12 cellular contexts compared by ENCODE assay signal in genomic region chr17:82613283-82614094, GRCh38. TPM values are rescaled to one million over a fixed set of nuclear protein-coding genes. Genes with fewer than 3 reads are reported as not detected.
DNase-seq lines count a peak whose midpoint lies in the region; ATAC-seq, FAIRE-seq and TF ChIP-seq lines count a peak whose summit lies in the region.
"Had no signal": no experiment of that assay in that cellular context is flagged by ENCODE, and none has a peak within 500 bp of the region (broad histone marks: within the 10 kb centered on the region; RNA-seq: fewer than 3 reads in every experiment).

No MANE protein-coding gene starts in this region.

- TF ChIP-seq CTCF in epithelial cell of esophagus (IDR thresholded peaks at IDR 0.05; ENCODE audit: insufficient read depth, low read depth, low read length, missing control alignments), result no peak
- TF ChIP-seq CTCF in osteocyte (IDR thresholded peaks at IDR 0.05), result no peak

- peaks cover 0 to 3% (median 0%) of the 10 kb centered on the region in 3 donors for H3K4me1 Mint-ChIP-seq in naive B cell
- H3K4me1 Mint-ChIP-seq in osteocyte (ENCODE audit: unreplicated experiment), result peaks cover 7% of the 10 kb centered on the region
- H3K4me1 Mint-ChIP-seq: activated naive CD8-positive, alpha-beta T cell treated with anti-CD3 and anti-CD28 coated beads, Interleukin-2, amount 10 ng/mL, durations not matched to agents 7 days and 5 days had no signal

- H3K9me3 Mint-ChIP-seq in naive B cell (no peaks in the 10 kb centered on the region), osteocyte (ENCODE audit: unreplicated experiment) (no peaks in the 10 kb centered on the region)
- H3K9me3 Mint-ChIP-seq: activated naive CD8-positive, alpha-beta T cell treated with anti-CD3 and anti-CD28 coated beads, Interleukin-2, amount 10 ng/mL, durations not matched to agents 7 days and 5 days had no signal

- H3K36me3 Mint-ChIP-seq in naive B cell, result peaks cover 9 to 17% of the 10 kb centered on the region in 2 donors
- peaks cover 35% of the 10 kb centered on the region for H3K36me3 Mint-ChIP-seq in osteocyte (ENCODE audit: unreplicated experiment)

- no peak for DNase-seq in GM12891 (ENCODE audit: insufficient read length, low spot score)
- DNase-seq in NCI-H226, result peak; percentile 38
- peak; percentile 66 for DNase-seq in epithelial cell of esophagus (ENCODE audit: low read depth)
- no peak for DNase-seq in naive B cell
- DNase-seq in osteocyte (ENCODE audit: extremely low spot score, unreplicated experiment), result no peak
- no peak for DNase-seq in activated CD8-positive, alpha-beta memory T cell treated with anti-CD3 and anti-CD28 coated beads, Interleukin-2, amount 50 U/mL, for 4 hours
- DNase-seq: activated naive CD8-positive, alpha-beta T cell treated with anti-CD3 and anti-CD28 coated beads, Interleukin-2, amount 10 ng/mL, durations not matched to agents 7 days and 5 days; effector CD8-positive, alpha-beta T cell; NCI-H524 had no signal

- ATAC-seq in naive B cell (ENCODE audit: low read depth in 2 of 2) (no peak), HG02870 (IDR thresholded peaks at IDR 0.05; ENCODE audit: unreplicated experiment) (no peak), HG02884 (IDR thresholded peaks at IDR 0.05; ENCODE audit: unreplicated experiment) (no peak)

- TF ChIP-seq POLR2A in GM12891 (IDR thresholded peaks at IDR 0.05; ENCODE audit: low read depth, low read length), result 0 out of 2 replicates have a peak, but pooled peaks have one; percentile 25

- H3K27me3 Mint-ChIP-seq in naive B cell (no peaks in the 10 kb centered on the region), osteocyte (ENCODE audit: unreplicated experiment) (no peaks in the 10 kb centered on the region)
- H3K27me3 Mint-ChIP-seq: activated naive CD8-positive, alpha-beta T cell treated with anti-CD3 and anti-CD28 coated beads, Interleukin-2, amount 10 ng/mL, durations not matched to agents 7 days and 5 days had no signal

- H3K4me3 ChIP-seq in epithelial cell of esophagus (ENCODE audit: low read length), result no peak overlapping the region

- FAIRE-seq in GM12891 (lab: Jason Lieb, UNC), result no peak
- FAIRE-seq: GM18507 had no signal

- H3K27ac Mint-ChIP-seq in naive B cell (peak overlapping the region in 4 of 6 donors; percentile 5 to 91 (median 52)), osteocyte (ENCODE audit: unreplicated experiment) (no peak overlapping the region)
- H3K27ac Mint-ChIP-seq: activated naive CD8-positive, alpha-beta T cell treated with anti-CD3 and anti-CD28 coated beads, Interleukin-2, amount 10 ng/mL, durations not matched to agents 7 days and 5 days had no signal

- H3K4me3 Mint-ChIP-seq in naive B cell, result peak overlapping the region in 1 of 8 donors; percentile 30
- no peak overlapping the region for H3K4me3 Mint-ChIP-seq in osteocyte (ENCODE audit: unreplicated experiment)
- H3K4me3 Mint-ChIP-seq: activated naive CD8-positive, alpha-beta T cell treated with anti-CD3 and anti-CD28 coated beads, Interleukin-2, amount 10 ng/mL, durations not matched to agents 7 days and 5 days had no signal

TF ChIP-seq in GM12891, 5 proteins besides CTCF, POLR2A, EP300 and RAD21:
- TF ChIP-seq POU2F2 (IDR thresholded peaks at IDR 0.05; ENCODE audit: low read depth, low read length), result no peak
- no peak for TF ChIP-seq SPI1 (IDR thresholded peaks at IDR 0.05; ENCODE audit: low read depth, low read length)
- no peak for TF ChIP-seq PAX5 (IDR thresholded peaks at IDR 0.05; ENCODE audit: insufficient read depth, low read length, severe bottlenecking)
- 0 out of 2 replicates have a peak, but pooled peaks have one; percentile 33 for TF ChIP-seq POLR2AphosphoS5 (IDR thresholded peaks at IDR 0.05; ENCODE audit: low read depth, low read length)
- TF ChIP-seq TAF1 (IDR thresholded peaks at IDR 0.05; ENCODE audit: low read depth, low read length), result no peak

RNA-seq across cellular contexts. Expression of gene WDR45B, which starts 34.8 kb away (rescaled TPM):
- 32.0 TPM for polyA plus RNA-seq in GM12891 (2012; ENCODE audit: low read depth, missing spikeins)
- polyA plus RNA-seq in naive B cell (ENCODE audit: low read depth in 6 of 6), result 10 to 100 TPM; 37.9 to 77.8 (median 47.4) TPM
- 75.6 and 78.5 TPM in 2 replicates for total RNA-seq in osteocyte

Comparison
In these comparisons a context has a peak if more than half of its experiments do, and no peak if none do; other contexts are left out.
1. DNase-seq: peak in NCI-H226 (single experiment) and epithelial cell of esophagus (single experiment); none in GM12891 (single experiment), naive B cell (single experiment), osteocyte (single experiment) and activated CD8-positive, alpha-beta memory T cell treated with anti-CD3 and anti-CD28 coated beads, Interleukin-2, amount 50 U/mL, for 4 hours (single experiment).